9 cellular contexts compared by ENCODE assay signal in the genomic region with DNA sequence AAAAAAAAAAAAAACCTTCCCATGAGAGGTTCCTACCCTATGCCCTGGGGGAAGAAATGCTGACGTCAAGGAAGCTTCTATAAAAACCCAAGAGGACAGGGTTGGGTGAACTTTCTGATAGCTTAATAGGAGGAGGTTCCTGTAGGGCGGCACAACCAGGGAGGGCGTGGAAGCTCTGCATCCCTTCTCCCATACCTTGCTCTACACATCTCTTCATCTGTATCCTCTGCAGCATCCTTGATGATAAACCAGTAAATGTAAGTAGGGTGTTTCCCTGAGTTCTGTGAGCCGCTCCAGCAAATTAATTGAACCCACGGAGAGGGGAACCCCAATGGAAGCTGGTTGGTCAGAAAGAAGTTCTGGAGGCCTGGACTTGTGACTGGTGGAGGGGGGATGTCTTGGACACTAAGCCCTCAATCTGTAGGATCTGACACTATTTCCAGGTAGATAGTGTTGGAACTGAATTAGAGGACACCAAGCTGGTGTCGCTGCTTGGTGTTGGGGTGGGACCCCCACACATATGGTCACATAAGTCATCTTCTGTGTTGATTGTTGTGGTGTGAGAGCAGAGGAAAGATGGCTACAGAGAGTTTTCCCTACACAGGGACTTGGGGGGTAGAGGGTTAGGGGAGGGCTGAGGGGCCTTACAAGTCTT.
A peak's percentile ranks its signal among the peaks of the same experiment; 100 is the strongest.
DNase-seq lines count a peak whose midpoint lies in the region; ATAC-seq and TF ChIP-seq lines count a peak whose summit lies in the region.
"Had no signal": no experiment of that assay in that cellular context is flagged by ENCODE, and none has a peak within 500 bp of the region (broad histone marks: within the 10 kb centered on the region; RNA-seq: fewer than 3 reads in every experiment).

No MANE protein-coding gene starts in this region.

- ATAC-seq in HG02588 (IDR thresholded peaks at IDR 0.05; ENCODE audit: unreplicated experiment) = peak; percentile 39
- ATAC-seq in stimulated activated effector memory CD8-positive, alpha-beta T cell treated with anti-CD3 and anti-CD28 coated beads, Interleukin-12 subunit alpha, Interleukin-12 subunit beta, amount 100 ng/mL, for 72 hours = no peak

- H3K27ac Mint-ChIP-seq in activated naive CD4-positive, alpha-beta T cell treated with anti-CD3 and anti-CD28 coated beads, Interleukin-2, amount 50 U/mL, for 24 hours = peak overlapping the region; percentile 78
- peak overlapping the region; percentile 78 for H3K27ac Mint-ChIP-seq in stimulated activated effector memory CD8-positive, alpha-beta T cell treated with anti-CD3 and anti-CD28 coated beads, Interleukin-12 subunit alpha, Interleukin-12 subunit beta, amount 100 ng/mL, for 72 hours

- H3K27me3 ChIP-seq in tibial nerve = no peaks in the 10 kb centered on the region

- H3K4me1 ChIP-seq in tibial nerve = peaks cover 0 to 5% (median 2%) of the 10 kb centered on the region in 4 donors

- no peak for DNase-seq in activated naive CD4-positive, alpha-beta T cell (lab: John Stamatoyannopoulos, UW)
- peak; percentile 94 for DNase-seq in SK-MEL-5 (ENCODE audit: low read depth, low spot score)
- peak in 1 of 2 donors; percentile 44 for DNase-seq in stimulated activated effector memory CD8-positive, alpha-beta T cell treated with anti-CD3 and anti-CD28 coated beads, Interleukin-12 subunit alpha, Interleukin-12 subunit beta, amount 100 ng/mL, for 72 hours (ENCODE audit: low spot score in 2 of 2)
- no peak for DNase-seq in tibial nerve (ENCODE audit: low spot score in 2 of 2)
- no peak for DNase-seq in NCI-H2029 (lab: John Stamatoyannopoulos, UW)
- DNase-seq in DMS79 (lab: John Stamatoyannopoulos, UW) = no peak

- H3K36me3 ChIP-seq in tibial nerve = no peaks in the 10 kb centered on the region

- H3K4me3 ChIP-seq in tibial nerve = peak overlapping the region in 1 of 4 donors; percentile 16

- no peaks in the 10 kb centered on the region for H3K9me3 Mint-ChIP-seq in activated naive CD4-positive, alpha-beta T cell treated with anti-CD3 and anti-CD28 coated beads, Interleukin-2, amount 50 U/mL, for 24 hours
- H3K9me3 Mint-ChIP-seq in stimulated activated effector memory CD8-positive, alpha-beta T cell treated with anti-CD3 and anti-CD28 coated beads, Interleukin-12 subunit alpha, Interleukin-12 subunit beta, amount 100 ng/mL, for 72 hours = no peaks in the 10 kb centered on the region

- peaks cover 0 to 2% (median 0%) of the 10 kb centered on the region in 4 donors for H3K9me3 ChIP-seq in tibial nerve

- in situ Hi-C loops in SK-MEL-5 (cut with HindIII; ENCODE audit: low pct_unique_long_range_greater_than_20kb, low sequenced_read_pairs) = no loop called here

- no peak overlapping the region for H3K4me3 Mint-ChIP-seq in activated naive CD4-positive, alpha-beta T cell treated with anti-CD3 and anti-CD28 coated beads, Interleukin-2, amount 50 U/mL, for 24 hours
- peak overlapping the region; percentile 2 for H3K4me3 Mint-ChIP-seq in stimulated activated effector memory CD8-positive, alpha-beta T cell treated with anti-CD3 and anti-CD28 coated beads, Interleukin-12 subunit alpha, Interleukin-12 subunit beta, amount 100 ng/mL, for 72 hours

- TF ChIP-seq CTCF in tibial nerve (IDR thresholded peaks at IDR 0.05) = no peak

- no peak for TF ChIP-seq EP300 in tibial nerve (IDR thresholded peaks at IDR 0.05)

- H3K36me3 Mint-ChIP-seq in activated naive CD4-positive, alpha-beta T cell treated with anti-CD3 and anti-CD28 coated beads, Interleukin-2, amount 50 U/mL, for 24 hours = peaks cover 1% of the 10 kb centered on the region
- peaks cover 7% of the 10 kb centered on the region for H3K36me3 Mint-ChIP-seq in stimulated activated effector memory CD8-positive, alpha-beta T cell treated with anti-CD3 and anti-CD28 coated beads, Interleukin-12 subunit alpha, Interleukin-12 subunit beta, amount 100 ng/mL, for 72 hours

- no peak for TF ChIP-seq POLR2A in tibial nerve (IDR thresholded peaks at IDR 0.05)

- peaks cover 61% of the 10 kb centered on the region for H3K4me1 Mint-ChIP-seq in activated naive CD4-positive, alpha-beta T cell treated with anti-CD3 and anti-CD28 coated beads, Interleukin-2, amount 50 U/mL, for 24 hours
- H3K4me1 Mint-ChIP-seq in stimulated activated effector memory CD8-positive, alpha-beta T cell treated with anti-CD3 and anti-CD28 coated beads, Interleukin-12 subunit alpha, Interleukin-12 subunit beta, amount 100 ng/mL, for 72 hours = peaks cover 53% of the 10 kb centered on the region

- H3K27ac ChIP-seq in tibial nerve = peak overlapping the region in 1 of 4 donors; percentile 51
- H3K27ac ChIP-seq: parathyroid adenoma had no signal

- H3K27me3 Mint-ChIP-seq in activated naive CD4-positive, alpha-beta T cell treated with anti-CD3 and anti-CD28 coated beads, Interleukin-2, amount 50 U/mL, for 24 hours = no peaks in the 10 kb centered on the region

- whole genome bisulfite sequencing in tibial nerve, 2 donors = 91 to 93% methylated on average over 6 of the region's 6 CpGs
